ENCODE assay signal across 9 cellular contexts in genomic region chr3:131543714-131544113, GRCh38. TPM values are rescaled to one million over a fixed set of nuclear protein-coding genes. Genes with fewer than 3 reads are reported as not detected.
A peak's percentile ranks its signal among the peaks of the same experiment; 100 is the strongest.
DNase-seq lines count a peak whose midpoint lies in the region; TF ChIP-seq lines count a peak whose summit lies in the region.
"Had no signal": no experiment of that assay in that cellular context is flagged by ENCODE, and none has a peak within 500 bp of the region (broad histone marks: within the 10 kb centered on the region; RNA-seq: fewer than 3 reads in every experiment).

No MANE protein-coding gene starts in this region.

- no peaks in the 10 kb centered on the region for H3K27me3 ChIP-seq in Loucy (ENCODE audit: insufficient read depth, low read length, poor library complexity, severe bottlenecking)
- no peaks in the 10 kb centered on the region for H3K27me3 ChIP-seq in mesendoderm (ENCODE audit: insufficient read depth, low read length, poor library complexity)

- no peak overlapping the region for H3K4ac ChIP-seq in mesendoderm (ENCODE audit: low read depth, low read length)

- no peak overlapping the region for H2BK120ac ChIP-seq in mesendoderm (ENCODE audit: low read depth, low read length)

- H4K20me1 ChIP-seq in Loucy (ENCODE audit: insufficient read depth, low read length, poor library complexity, severe bottlenecking) = no peaks in the 10 kb centered on the region

- H3K9me3 ChIP-seq in Loucy (ENCODE audit: insufficient read depth, low read depth, low read length) = no peaks in the 10 kb centered on the region

- H3K9me2 ChIP-seq in Loucy (replicated peaks; ENCODE audit: low read depth, low read length) = no peaks in the 10 kb centered on the region

- TF ChIP-seq CTCF in AG04449 (IDR thresholded peaks at IDR 0.05; ENCODE audit: insufficient read depth, low read length, missing control alignments) (no peak), Loucy (conservative IDR thresholded peaks at IDR 0.05; ENCODE audit: low read length) (peak; percentile 33; the same call in 1 of the 2 replicates), choroid plexus epithelial cell (conservative IDR thresholded peaks at IDR 0.05; ENCODE audit: low read depth, low read length) (peak; percentile 14), GM10266 (IDR thresholded peaks at IDR 0.05; ENCODE audit: control insufficient read depth, insufficient read depth, low read depth, missing control alignments) (no peak)

- H3K79me2 ChIP-seq in Loucy (ENCODE audit: insufficient read depth, low read length) (no peaks in the 10 kb centered on the region), mesendoderm (ENCODE audit: control insufficient read depth, insufficient read depth, low read length) (no peaks in the 10 kb centered on the region)

- no peak overlapping the region for H3K23ac ChIP-seq in mesendoderm (ENCODE audit: low read length)

- H3K4me3 ChIP-seq in AG04449 (ENCODE audit: low read depth, low read length) (no peak overlapping the region), Loucy (ENCODE audit: low read length, poor library complexity, severe bottlenecking) (no peak overlapping the region), choroid plexus epithelial cell (ENCODE audit: low read depth, low read length) (no peak overlapping the region), mesendoderm (ENCODE audit: low read length) (no peak overlapping the region)

- H4K5ac ChIP-seq in mesendoderm (ENCODE audit: low read length) = no peak overlapping the region

- H2BK5ac ChIP-seq in mesendoderm (ENCODE audit: low read length) = no peak overlapping the region

- DNase-seq in AG04449 (ENCODE audit: low read depth, low spot score) (peak; percentile 41), choroid plexus epithelial cell (ENCODE audit: low read depth) (peak; percentile 65), mesendoderm (peak; percentile 55), GM10266 (ENCODE audit: extremely low spot score) (no peak), amniotic stem cell (lab: John Stamatoyannopoulos, UW) (no peak), germinal center (ENCODE audit: low spot score) (no peak)
- DNase-seq in activated CD4-positive, CD25-positive, alpha-beta regulatory T cell treated with anti-CD3 and anti-CD28 coated beads, Interleukin-2, amount 50 U/mL, for 72 hours = no peak
- DNase-seq: activated effector memory CD4-positive, alpha-beta T cell treated with anti-CD3 and anti-CD28 coated beads, Interleukin-2, amount 50 U/mL, for 16 hours had no signal

- H3K36me3 ChIP-seq in Loucy (ENCODE audit: insufficient read depth, low read length) (no peaks in the 10 kb centered on the region), mesendoderm (ENCODE audit: control insufficient read depth, insufficient read depth, low read length) (no peaks in the 10 kb centered on the region)

- H2AK5ac ChIP-seq in mesendoderm (ENCODE audit: low read length) = no peak overlapping the region

- no peak overlapping the region for H3K18ac ChIP-seq in mesendoderm (ENCODE audit: low read length)

- no peak overlapping the region for H4K8ac ChIP-seq in mesendoderm (ENCODE audit: low read depth, low read length)

- no peak overlapping the region for H3K27ac ChIP-seq in mesendoderm (ENCODE audit: low read depth, low read length)

- H2BK15ac ChIP-seq in mesendoderm (replicated peaks; ENCODE audit: low read depth) = no peak overlapping the region

- H3K9ac ChIP-seq in Loucy (ENCODE audit: low read depth, low read length, poor library complexity, severe bottlenecking) = no peak overlapping the region
- H3K9ac ChIP-seq in mesendoderm (ENCODE audit: low read length) = no peak overlapping the region

- H2AFZ ChIP-seq in Loucy (ENCODE audit: low read length) = no peak overlapping the region

- POLR2A ChIA-PET in AG04449 (lab: Yijun Ruan, JAX) = no interaction called here

- no peaks in the 10 kb centered on the region for H3K79me1 ChIP-seq in mesendoderm (ENCODE audit: low read length)

- no peak overlapping the region for H3K56ac ChIP-seq in mesendoderm (ENCODE audit: low read length)

- H3K4me2 ChIP-seq in Loucy (ENCODE audit: low read depth, low read length, poor library complexity, severe bottlenecking) = no peak overlapping the region
- H3K4me2 ChIP-seq in mesendoderm (ENCODE audit: low read length) = no peak overlapping the region

- H3K4me1 ChIP-seq in Loucy (ENCODE audit: insufficient read depth, low read length, poor library complexity, severe bottlenecking) (no peaks in the 10 kb centered on the region), mesendoderm (ENCODE audit: control insufficient read depth, low read depth, low read length) (no peaks in the 10 kb centered on the region)

- H3F3A ChIP-seq in Loucy (ENCODE audit: low read depth) = no peaks in the 10 kb centered on the region

- CTCF ChIA-PET in AG04449 (lab: Yijun Ruan, JAX) = interaction anchor here (1.1 to 2.4 kb wide), 5 partner anchors 11 to 491 kb away, joined by 3 to 9 read pairs (median 6); partner anchors contain the start of gene CPNE4

RNA-seq across cellular contexts. Expression of gene MRPL3, which starts 40.9 kb away (rescaled TPM):
- 248 TPM for polyA plus RNA-seq in mesendoderm (2013, experiment 1 of 2)
- polyA plus RNA-seq in mesendoderm (2013, experiment 2 of 2) = 248 TPM

Comparison
In these comparisons a context has a peak if more than half of its experiments do, and no peak if none do; other contexts are left out.
1. DNase-seq: peak in AG04449 (single experiment), choroid plexus epithelial cell (single experiment) and mesendoderm (single experiment); none in GM10266 (single experiment), activated CD4-positive, CD25-positive, alpha-beta regulatory T cell treated with anti-CD3 and anti-CD28 coated beads, Interleukin-2, amount 50 U/mL, for 72 hours (single experiment), amniotic stem cell (single experiment) and germinal center (single experiment).
2. CTCF ChIP-seq: peak in Loucy (single experiment) and choroid plexus epithelial cell (single experiment); none in AG04449 (single experiment) and GM10266 (single experiment).